ENCODE assay signal across 8 cellular contexts in the genomic region with DNA sequence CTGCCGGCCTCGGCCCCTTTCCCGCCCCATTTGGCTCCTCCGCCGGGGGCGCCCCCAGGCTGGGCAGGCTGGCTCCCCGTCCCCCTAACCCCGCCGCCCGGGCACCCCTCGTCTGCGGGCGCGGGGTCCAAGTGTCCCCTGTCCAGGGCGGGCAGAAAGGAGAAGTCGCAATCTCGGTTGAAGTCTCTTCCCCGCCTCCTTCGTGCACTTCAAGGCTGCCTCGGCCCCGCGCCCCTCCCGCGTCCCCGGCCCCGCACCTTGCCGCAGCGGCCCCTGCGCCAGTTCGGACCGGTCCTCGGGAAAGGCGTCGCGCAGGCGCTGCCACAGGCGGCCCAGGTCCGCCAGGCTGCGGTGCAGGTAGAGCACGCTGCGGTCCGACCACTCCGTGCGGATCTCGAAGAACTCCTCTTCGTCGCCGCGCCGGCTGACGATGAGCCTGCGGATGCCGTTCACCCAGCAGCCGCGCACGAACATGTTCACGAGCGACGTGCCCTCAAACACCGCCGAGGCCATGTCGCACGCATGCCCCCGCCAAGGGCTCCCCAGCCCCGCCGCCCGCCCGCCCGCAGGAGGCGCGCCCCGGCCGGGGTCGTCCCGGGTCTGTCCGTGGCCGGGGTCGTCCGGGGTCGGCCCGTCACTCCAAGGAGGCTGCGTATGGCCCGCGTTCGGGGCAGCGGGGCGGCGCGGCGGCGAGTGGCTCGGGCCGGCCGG. TPM values are rescaled to one million over a fixed set of nuclear protein-coding genes. Genes with fewer than 3 reads are reported as not detected.
A peak's percentile ranks its signal among the peaks of the same experiment; 100 is the strongest.
DNase-seq lines count a peak whose midpoint lies in the region; ATAC-seq and TF ChIP-seq lines count a peak whose summit lies in the region.

A gene with protein sequence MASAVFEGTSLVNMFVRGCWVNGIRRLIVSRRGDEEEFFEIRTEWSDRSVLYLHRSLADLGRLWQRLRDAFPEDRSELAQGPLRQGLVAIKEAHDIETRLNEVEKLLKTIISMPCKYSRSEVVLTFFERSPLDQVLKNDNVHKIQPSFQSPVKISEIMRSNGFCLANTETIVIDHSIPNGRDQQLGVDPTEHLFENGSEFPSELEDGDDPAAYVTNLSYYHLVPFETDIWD (minus strand): TSS at position 695 of the 711 bp plus-strand sequence. CDS start 182 bp downstream, at position 513.

- H3K9me3 Mint-ChIP-seq in activated T-cell treated with anti-CD3 and anti-CD28 coated beads, Interleukin-2, amount 50 U/mL, for 4 hours: no peaks in the 10 kb centered on the region

- H3K4me1 Mint-ChIP-seq in activated T-cell treated with anti-CD3 and anti-CD28 coated beads, Interleukin-2, amount 50 U/mL, for 4 hours (ENCODE audit: low read depth): peaks cover 5% of the 10 kb centered on the region

- TF ChIP-seq CTCF in foreskin keratinocyte (conservative IDR thresholded peaks at IDR 0.05): no peak
- TF ChIP-seq CTCF in omental fat pad (IDR thresholded peaks at IDR 0.05): no peak

- ATAC-seq in HG03342 (IDR thresholded peaks at IDR 0.05; ENCODE audit: unreplicated experiment): peak; percentile 4
- ATAC-seq in activated T-cell treated with anti-CD3 and anti-CD28 coated beads, Interleukin-2, amount 50 U/mL, for 4 hours: peak; percentile 27 to 31
- no peak for ATAC-seq in foreskin keratinocyte
- no peak for ATAC-seq in omental fat pad (ENCODE audit: low FRiP score)

- H3K27me3 ChIP-seq in foreskin keratinocyte: no peaks in the 10 kb centered on the region

- H3K4me1 ChIP-seq in foreskin keratinocyte: peaks cover 4% of the 10 kb centered on the region

- peaks cover 50% of the 10 kb centered on the region for H3K27me3 Mint-ChIP-seq in activated T-cell treated with anti-CD3 and anti-CD28 coated beads, Interleukin-2, amount 50 U/mL, for 4 hours (ENCODE audit: low read depth)

- peak within 1 kb of the TSS; percentile 90 for H3K27ac ChIP-seq in foreskin keratinocyte

- no peaks in the 10 kb centered on the region for H3K36me3 Mint-ChIP-seq in activated T-cell treated with anti-CD3 and anti-CD28 coated beads, Interleukin-2, amount 50 U/mL, for 4 hours (ENCODE audit: insufficient read depth)

- DNase-seq in NOMO-1 treated with DMSO at 0.1 percent for 48 hours (lab: John Stamatoyannopoulos, UW; ENCODE audit: unreplicated experiment) (peak; percentile 11), NOMO-1 treated with dmso at 0.1 percent for 144 hours (lab: John Stamatoyannopoulos, UW; ENCODE audit: unreplicated experiment) (no peak), foreskin keratinocyte (no peak), omental fat pad (ENCODE audit: low spot score) (no peak), HuH-7.5 (ENCODE audit: low spot score) (no peak), DMS79 (lab: John Stamatoyannopoulos, UW) (no peak)
- peak; percentile 26 for DNase-seq in activated T-cell treated with anti-CD3 and anti-CD28 coated beads, Interleukin-2, amount 50 U/mL, for 4 hours

- H3K4me3 Mint-ChIP-seq in activated T-cell treated with anti-CD3 and anti-CD28 coated beads, Interleukin-2, amount 50 U/mL, for 4 hours: peak within 1 kb of the TSS; percentile 59

RNA-seq across cellular contexts. Expression of the gene that starts here (rescaled TPM):
- 1 to 10 TPM; 1.6 to 4.7 (median 2.2) TPM for total RNA-seq in activated T-cell treated with anti-CD3 and anti-CD28 coated beads, Interleukin-2, amount 50 U/mL, for 4 hours
- 33.0 and 40.0 TPM in 2 replicates for total RNA-seq in foreskin keratinocyte
- 29.4 and 34.9 TPM in 2 replicates for polyA plus RNA-seq in foreskin keratinocyte
- total RNA-seq in omental fat pad: 100 to 1,000 TPM; 106 to 205 (median 122) TPM

Comparison
In these comparisons a context has a peak if more than half of its experiments do, and no peak if none do; other contexts are left out.
1. DNase-seq: peak in NOMO-1 treated with DMSO at 0.1 percent for 48 hours (single experiment) and activated T-cell treated with anti-CD3 and anti-CD28 coated beads, Interleukin-2, amount 50 U/mL, for 4 hours (single experiment); none in NOMO-1 treated with dmso at 0.1 percent for 144 hours (single experiment), foreskin keratinocyte (0 of 2), omental fat pad (single experiment), HuH-7.5 (single experiment) and DMS79 (single experiment).
2. ATAC-seq: peak in HG03342 (single experiment) and activated T-cell treated with anti-CD3 and anti-CD28 coated beads, Interleukin-2, amount 50 U/mL, for 4 hours (2 of 2); none in foreskin keratinocyte (single experiment) and omental fat pad (single experiment).